10 cellular contexts compared by ENCODE assay signal in genomic region chr5:96337048-96337781, GRCh38.
A peak's percentile ranks its signal among the peaks of the same experiment; 100 is the strongest.
DNase-seq lines count a peak whose midpoint lies in the region; ATAC-seq and TF ChIP-seq lines count a peak whose summit lies in the region.
"Had no signal": no experiment of that assay in that cellular context is flagged by ENCODE, and none has a peak within 500 bp of the region (broad histone marks: within the 10 kb centered on the region; RNA-seq: fewer than 3 reads in every experiment).

No MANE protein-coding gene starts in this region.

- H3K4me1 ChIP-seq in right atrium auricular region (peaks cover 0 to 39% of the 10 kb centered on the region in 2 donors), heart left ventricle (peaks cover 0 to 46% (median 10%) of the 10 kb centered on the region in 12 donors), right lobe of liver (peaks cover 0 to 49% (median 20%) of the 10 kb centered on the region in 4 donors), spleen (peaks cover 0 to 21% (median 5%) of the 10 kb centered on the region in 6 donors)

- TF ChIP-seq CTCF in right atrium auricular region (IDR thresholded peaks at IDR 0.05) (no peak), heart left ventricle (IDR thresholded peaks at IDR 0.05) (no peak), right lobe of liver (IDR thresholded peaks at IDR 0.05) (no peak), spleen (IDR thresholded peaks at IDR 0.05 in 8 of 11, conservative IDR thresholded peaks at IDR 0.05 in 3 of 11) (no peak)

- no peak for TF ChIP-seq POLR2A in heart left ventricle (IDR thresholded peaks at IDR 0.05)
- no peak for TF ChIP-seq POLR2A in right lobe of liver (IDR thresholded peaks at IDR 0.05)
- TF ChIP-seq POLR2A in spleen (IDR thresholded peaks at IDR 0.05): no peak

- DNase-seq in right atrium auricular region (ENCODE audit: low spot score): no peak
- DNase-seq in heart left ventricle: no peak
- peak; percentile 73 to 76 for DNase-seq in NOMO-1 (lab: John Stamatoyannopoulos, UW; ENCODE audit: unreplicated experiment in 2 of 2)
- no peak for DNase-seq in right lobe of liver
- no peak for DNase-seq in spleen
- no peak for DNase-seq in activated effector memory CD4-positive, alpha-beta T cell treated with Interleukin-2 at 50 U/mL for 16 hours
- no peak for DNase-seq in middle frontal gyrus (ENCODE audit: extremely low spot score, low spot score)

- ATAC-seq in heart left ventricle (no peak), right lobe of liver (no peak), HG02885 (IDR thresholded peaks at IDR 0.05; ENCODE audit: poor library complexity, unreplicated experiment) (no peak)

- no peaks in the 10 kb centered on the region for H3K27me3 ChIP-seq in right atrium auricular region
- no peaks in the 10 kb centered on the region for H3K27me3 ChIP-seq in heart left ventricle
- H3K27me3 ChIP-seq in right lobe of liver: no peaks in the 10 kb centered on the region
- H3K27me3 ChIP-seq in spleen (replicated peaks in 1 of 7): no peaks in the 10 kb centered on the region
- H3K27me3 ChIP-seq: dorsolateral prefrontal cortex, thyroid gland had no signal

- H3K27ac ChIP-seq in right atrium auricular region: peak overlapping the region; percentile 62 to 79
- H3K27ac ChIP-seq in heart left ventricle: peak overlapping the region in 5 of 12 donors; percentile 29 to 77 (median 54)
- H3K27ac ChIP-seq in right lobe of liver: peak overlapping the region; percentile 52 to 88 (median 71)
- H3K27ac ChIP-seq in spleen: no peak overlapping the region

- WGBS in heart left ventricle, 4 donors: 77 to 81% (median 78%) methylated on average over 4 of the region's 4 CpGs
- WGBS in right lobe of liver (ENCODE audit: insufficient coverage, low coverage, low lambda C conversion rate, missing lambda C conversion rate): 69% methylated on average over 4 of the region's 4 CpGs
- WGBS in spleen, 5 donors: 81 to 91% (median 87%) methylated on average over 4 of the region's 4 CpGs

- H3K36me3 ChIP-seq in right atrium auricular region (no peaks in the 10 kb centered on the region), heart left ventricle (no peaks in the 10 kb centered on the region), right lobe of liver (no peaks in the 10 kb centered on the region), spleen (no peaks in the 10 kb centered on the region)
- H3K36me3 ChIP-seq: thyroid gland had no signal

- intact Hi-C loops in heart left ventricle (cut with DNase I) (loop anchor here (1.0 to 10.0 kb wide), 16 partner anchors 92 to 692 kb away; partner anchors contain the start of genes ELL2 (in 7 of the 10) and RFESD (in 4 of the 10)), right lobe of liver (cut with DNase I) (loop anchor here in 1 of 2 donors (10.0 kb wide), 4 partner anchors 92 to 452 kb away; partner anchors contain the start of gene ELL2), spleen (cut with DNase I; ENCODE audit: low total_unique reads) (loop anchor here (10.0 kb wide), 2 partner anchors 372 to 692 kb away; partner anchors contain the start of genes ELL2 and RFESD)

- H3K9me3 ChIP-seq in right atrium auricular region (no peaks in the 10 kb centered on the region), heart left ventricle (no peaks in the 10 kb centered on the region), right lobe of liver (no peaks in the 10 kb centered on the region), spleen (no peaks in the 10 kb centered on the region)
- H3K9me3 ChIP-seq: thyroid gland had no signal

- H3K4me3 ChIP-seq in right atrium auricular region (no peak overlapping the region), heart left ventricle (no peak overlapping the region), right lobe of liver (no peak overlapping the region), spleen (no peak overlapping the region)
- H3K4me3 ChIP-seq: thyroid gland had no signal

Comparison
In these comparisons a context has a peak if more than half of its experiments do, and no peak if none do; other contexts are left out.
1. DNase-seq: peak in NOMO-1 (2 of 2); none in right atrium auricular region (single experiment), heart left ventricle (0 of 5), right lobe of liver (0 of 3), spleen (single experiment), activated effector memory CD4-positive, alpha-beta T cell treated with Interleukin-2 at 50 U/mL for 16 hours (single experiment) and middle frontal gyrus (single experiment).
2. H3K27ac ChIP-seq: peak in right atrium auricular region (2 of 2) and right lobe of liver (3 of 3); none in spleen (0 of 8).